ENCODE assay signal across 11 cellular contexts in the genomic region with DNA sequence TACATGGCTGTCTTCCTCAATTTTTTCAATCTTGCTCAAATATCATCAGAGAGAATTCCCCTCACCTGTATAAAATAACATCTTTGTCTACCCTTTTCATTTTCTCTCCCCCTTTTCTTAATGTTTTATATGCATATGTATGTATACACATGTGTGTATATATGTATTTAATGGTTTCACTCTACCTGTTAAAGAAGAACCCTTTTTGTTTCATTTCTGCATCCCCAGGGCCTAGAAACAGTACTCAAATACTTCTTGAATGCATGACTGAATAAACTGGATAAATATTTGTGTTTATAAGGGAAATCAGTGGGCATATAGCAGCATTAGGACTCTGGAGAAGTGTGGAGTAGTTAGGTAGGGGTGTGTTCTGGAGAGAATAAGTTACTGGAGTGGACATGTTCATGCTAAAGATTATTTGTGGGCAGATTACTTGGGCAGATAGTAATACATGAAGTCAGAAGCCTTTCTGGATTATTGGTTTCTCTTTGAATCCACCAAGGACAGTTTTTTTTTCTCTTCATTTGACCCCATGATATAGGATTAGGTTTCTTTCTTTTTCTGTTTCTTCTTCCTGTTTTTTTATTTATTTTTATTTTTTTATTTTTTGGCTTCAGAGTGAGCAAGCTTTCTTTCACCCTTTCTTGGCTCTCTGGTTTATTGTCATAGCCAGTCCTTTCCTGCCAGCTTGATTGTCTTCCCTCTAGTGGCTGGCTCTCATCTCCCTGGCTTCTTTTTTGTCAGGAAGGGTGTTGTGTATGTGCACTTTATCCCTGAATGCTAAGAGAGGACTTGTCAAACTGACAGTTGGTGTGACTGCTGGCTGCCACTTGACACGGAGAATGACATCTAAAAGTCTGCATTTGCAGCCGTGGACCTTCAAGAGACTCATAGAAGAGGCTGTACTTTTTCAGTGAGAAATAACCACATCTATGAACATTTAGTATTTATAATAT.
DNase-seq lines count a peak whose midpoint lies in the region; ATAC-seq and TF ChIP-seq lines count a peak whose summit lies in the region.
"Had no signal": no experiment of that assay in that cellular context is flagged by ENCODE, and none has a peak within 500 bp of the region (broad histone marks: within the 10 kb centered on the region; RNA-seq: fewer than 3 reads in every experiment).

No MANE protein-coding gene starts in this region.

- H3K4me3 Mint-ChIP-seq in stimulated activated naive CD8-positive, alpha-beta T cell treated with anti-CD3 and anti-CD28 coated beads, Interleukin-15, Interleukin-2, amounts not matched to agents 100 ng/mL and 50 ng/mL, for 24 hours = no peak overlapping the region

- H3K36me3 Mint-ChIP-seq in stimulated activated naive CD8-positive, alpha-beta T cell treated with anti-CD3 and anti-CD28 coated beads, Interleukin-15, Interleukin-2, amounts not matched to agents 100 ng/mL and 50 ng/mL, for 24 hours (ENCODE audit: low read depth) = peaks cover 35% of the 10 kb centered on the region

- no peaks in the 10 kb centered on the region for H3K4me1 ChIP-seq in aorta (ENCODE audit: control insufficient read depth in 1 of 2, insufficient read depth in 2 of 2, low read length in 2 of 2)

- H3K27ac Mint-ChIP-seq in stimulated activated naive CD8-positive, alpha-beta T cell treated with anti-CD3 and anti-CD28 coated beads, Interleukin-15, Interleukin-2, amounts not matched to agents 100 ng/mL and 50 ng/mL, for 24 hours = peak overlapping the region; percentile 50

- H3K27me3 Mint-ChIP-seq in stimulated activated naive CD8-positive, alpha-beta T cell treated with anti-CD3 and anti-CD28 coated beads, Interleukin-15, Interleukin-2, amounts not matched to agents 100 ng/mL and 50 ng/mL, for 24 hours = no peaks in the 10 kb centered on the region

- H3K4me1 Mint-ChIP-seq in stimulated activated naive CD8-positive, alpha-beta T cell treated with anti-CD3 and anti-CD28 coated beads, Interleukin-15, Interleukin-2, amounts not matched to agents 100 ng/mL and 50 ng/mL, for 24 hours (ENCODE audit: low read depth) = peaks cover 57% of the 10 kb centered on the region

- no peaks in the 10 kb centered on the region for H3K9me3 Mint-ChIP-seq in stimulated activated naive CD8-positive, alpha-beta T cell treated with anti-CD3 and anti-CD28 coated beads, Interleukin-15, Interleukin-2, amounts not matched to agents 100 ng/mL and 50 ng/mL, for 24 hours

- peak; percentile 46 for TF ChIP-seq CTCF in epithelial cell of proximal tubule (conservative IDR thresholded peaks at IDR 0.05; ENCODE audit: low read depth, low read length)

- intact Hi-C loops in aorta (cut with DNase I) = no loop called here

- H3K36me3 ChIP-seq in aorta (ENCODE audit: control insufficient read depth in 1 of 2, insufficient read depth in 2 of 2, low read length in 1 of 2) = peaks cover 0 to 5% of the 10 kb centered on the region in 2 donors

- ATAC-seq in stimulated activated naive CD8-positive, alpha-beta T cell treated with anti-CD3 and anti-CD28 coated beads, Interleukin-15, Interleukin-2, amounts not matched to agents 100 U/mL and 50 U/mL, for 24 hours = no peak
- no peak for ATAC-seq in aorta (ENCODE audit: low FRiP score)

- no peak for DNase-seq in stimulated activated naive CD8-positive, alpha-beta T cell treated with anti-CD3 and anti-CD28 coated beads, Interleukin-15, Interleukin-2, amounts not matched to agents 100 U/mL and 50 U/mL, for 24 hours
- DNase-seq in NCI-H82 (lab: John Stamatoyannopoulos, UW) (peak; percentile 63), epithelial cell of proximal tubule (ENCODE audit: low read depth) (no peak), aorta (no peak), GM03348 (ENCODE audit: low spot score) (no peak), C1 segment of cervical spinal cord (lab: John Stamatoyannopoulos, UW) (no peak)
- no peak for DNase-seq in stimulated activated CD4-positive, alpha-beta T cell treated with anti-CD3 and anti-CD28 coated beads, Interleukin-12 subunit alpha, Interleukin-12 subunit beta, amount 100 ng/mL, for 4 hours
- DNase-seq: PC-9, retina, substantia nigra had no signal

- WGBS in aorta, 2 donors = 39 to 43% methylated on average over 2 of the region's 2 CpGs

- no peaks in the 10 kb centered on the region for H3K9me3 ChIP-seq in aorta (ENCODE audit: control insufficient read depth, low read length)

- H3K27me3 ChIP-seq in aorta (ENCODE audit: control insufficient read depth in 1 of 2, insufficient read depth in 2 of 2, low read length in 1 of 2) = no peaks in the 10 kb centered on the region

- H3K4me3 ChIP-seq in epithelial cell of proximal tubule (ENCODE audit: low read depth, low read length) = no peak overlapping the region
- no peak overlapping the region for H3K4me3 ChIP-seq in aorta (ENCODE audit: low read length in 2 of 2)
- H3K4me3 ChIP-seq: PC-9 had no signal

- no peak overlapping the region for H3K27ac ChIP-seq in aorta (ENCODE audit: low read depth in 1 of 2, low read length in 2 of 2)
- H3K27ac ChIP-seq: PC-9 had no signal
